Comparison of ENCODE assay signal across 8 cellular contexts in the genomic region with DNA sequence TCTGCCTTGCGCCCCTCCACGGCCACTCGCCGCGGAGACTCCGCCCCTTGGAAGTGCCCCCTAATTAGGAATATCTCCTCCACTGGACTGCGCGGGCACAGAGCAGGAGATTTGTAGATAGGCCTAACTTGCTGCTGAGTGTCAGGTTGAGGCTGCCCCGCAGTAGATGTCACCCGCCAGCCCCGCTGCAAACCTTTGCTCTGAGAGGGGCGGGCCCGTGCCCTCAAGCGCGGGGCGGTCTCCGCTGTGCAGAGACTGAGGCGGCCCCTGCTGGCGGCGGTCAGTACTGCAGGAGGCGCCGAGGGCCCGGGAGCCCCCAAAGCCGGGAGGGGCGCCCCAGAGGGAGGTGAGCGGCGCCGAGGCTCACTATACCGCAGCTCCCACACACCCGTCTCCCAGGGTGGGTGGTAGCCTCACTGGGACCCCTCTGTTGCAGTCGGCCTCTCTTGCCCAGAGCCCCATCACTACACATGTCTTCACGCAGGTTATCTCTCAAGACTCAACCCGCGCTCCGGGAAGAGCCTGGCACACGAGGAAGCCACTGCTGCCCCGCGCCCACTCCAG. TPM values are rescaled to one million over a fixed set of nuclear protein-coding genes. Genes with fewer than 3 reads are reported as not detected.
DNase-seq lines count a peak whose midpoint lies in the region; ATAC-seq, FAIRE-seq and TF ChIP-seq lines count a peak whose summit lies in the region.

No MANE protein-coding gene starts in this region.

- H2AFZ ChIP-seq in endothelial cell of umbilical vein (ENCODE audit: low read depth, low read length) = peak overlapping the region; percentile 83

- H3K36me3 ChIP-seq in endothelial cell of umbilical vein (ENCODE audit: control insufficient read depth in 2 of 2, extremely low read depth in 1 of 2, insufficient read depth in 2 of 2, low read length in 2 of 2) = no peaks in the 10 kb centered on the region

- POLR2A ChIA-PET in endothelial cell of umbilical vein (lab: Charles Lee) = no interaction called here

- no peaks in the 10 kb centered on the region for H3K79me2 ChIP-seq in endothelial cell of umbilical vein (ENCODE audit: control insufficient read depth, insufficient read depth, low read length)

- ATAC-seq in HG03196 (IDR thresholded peaks at IDR 0.05; ENCODE audit: unreplicated experiment) (peak; percentile 39), naive B cell (ENCODE audit: low read depth in 2 of 2) (peak; percentile 95)
- peak; percentile 91 for ATAC-seq in stimulated activated effector memory CD8-positive, alpha-beta T cell treated with anti-CD3 and anti-CD28 coated beads, Interleukin-12 subunit alpha, Interleukin-12 subunit beta, amount 100 ng/mL, for 72 hours

- H3K27me3 Mint-ChIP-seq in naive B cell = peaks cover 23 to 33% (median 27%) of the 10 kb centered on the region in 3 donors

- no peaks in the 10 kb centered on the region for H3K9me3 Mint-ChIP-seq in naive B cell
- no peaks in the 10 kb centered on the region for H3K9me3 Mint-ChIP-seq in stimulated activated effector memory CD8-positive, alpha-beta T cell treated with anti-CD3 and anti-CD28 coated beads, Interleukin-12 subunit alpha, Interleukin-12 subunit beta, amount 100 ng/mL, for 72 hours

- peaks cover 10 to 17% (median 14%) of the 10 kb centered on the region in 3 donors for H3K4me1 Mint-ChIP-seq in naive B cell
- peaks cover 36% of the 10 kb centered on the region for H3K4me1 Mint-ChIP-seq in stimulated activated effector memory CD8-positive, alpha-beta T cell treated with anti-CD3 and anti-CD28 coated beads, Interleukin-12 subunit alpha, Interleukin-12 subunit beta, amount 100 ng/mL, for 72 hours

- H3K9me1 ChIP-seq in endothelial cell of umbilical vein (replicated peaks; ENCODE audit: control insufficient read depth, extremely low read depth, insufficient read depth, low read length) = no peaks in the 10 kb centered on the region

- no peaks in the 10 kb centered on the region for H3K4me1 ChIP-seq in endothelial cell of umbilical vein (ENCODE audit: control insufficient read depth, extremely low read depth, insufficient read depth, low read length)

- no peak overlapping the region for H3K9ac ChIP-seq in endothelial cell of umbilical vein (replicated peaks; ENCODE audit: extremely low read depth, insufficient read depth, low read length)

- H4K20me1 ChIP-seq in endothelial cell of umbilical vein (replicated peaks; ENCODE audit: control insufficient read depth, extremely low read depth, insufficient read depth, low read length) = no peaks in the 10 kb centered on the region

- H3K27ac ChIP-seq in endothelial cell of umbilical vein (ENCODE audit: insufficient read depth, low read depth, low read length) = no peak overlapping the region

- peak overlapping the region; percentile 7 for H3K4me2 ChIP-seq in endothelial cell of umbilical vein (ENCODE audit: insufficient read depth, low read length)

- peak; percentile 5 for DNase-seq in DMS79 (lab: John Stamatoyannopoulos, UW)
- DNase-seq in DMS79 treated with DMSO at 0.1 percent for 48 hours (lab: John Stamatoyannopoulos, UW) = no peak
- DNase-seq in NOMO-1 treated with DMSO at 0.1 percent for 48 hours (lab: John Stamatoyannopoulos, UW; ENCODE audit: unreplicated experiment) = peak; percentile 48
- peak; percentile 65 for DNase-seq in activated CD8-positive, alpha-beta memory T cell treated with anti-CD3 and anti-CD28 coated beads, Interleukin-2, amount 50 U/mL, for 1 hour (ENCODE audit: extremely low read depth)
- peak; percentile 54 for DNase-seq in endothelial cell of umbilical vein (ENCODE audit: low read depth, low spot score)
- peak; percentile 88 for DNase-seq in naive B cell
- peak; percentile 98 to 99 for DNase-seq in stimulated activated effector memory CD8-positive, alpha-beta T cell treated with anti-CD3 and anti-CD28 coated beads, Interleukin-12 subunit alpha, Interleukin-12 subunit beta, amount 100 ng/mL, for 72 hours (ENCODE audit: low spot score in 2 of 2)

- TF ChIP-seq CTCF in endothelial cell of umbilical vein (IDR thresholded peaks at IDR 0.05; ENCODE audit: extremely low read depth in 1 of 2, insufficient read depth in 1 of 2, low read depth in 1 of 2, low read length in 2 of 2) = peak; percentile 92 to 93

- BruUV-seq in endothelial cell of umbilical vein (replicated peaks; lab: Mats Ljungman, UMichigan) = no TSS peak

- H3K36me3 Mint-ChIP-seq in naive B cell = no peaks in the 10 kb centered on the region
- peaks cover 7% of the 10 kb centered on the region for H3K36me3 Mint-ChIP-seq in stimulated activated effector memory CD8-positive, alpha-beta T cell treated with anti-CD3 and anti-CD28 coated beads, Interleukin-12 subunit alpha, Interleukin-12 subunit beta, amount 100 ng/mL, for 72 hours

- H3K4me3 ChIP-seq in endothelial cell of umbilical vein (replicated peaks in 1 of 3; ENCODE audit: insufficient read depth in 1 of 3, low read depth in 1 of 3, low read length in 3 of 3) = peak overlapping the region in 1 of 3 experiments; percentile 20

- no peaks in the 10 kb centered on the region for H3K9me3 ChIP-seq in endothelial cell of umbilical vein (replicated peaks; ENCODE audit: control insufficient read depth, insufficient read depth, low read length)

- CTCF ChIA-PET in endothelial cell of umbilical vein (lab: Charles Lee) = interaction anchor here (1.1 to 11.6 kb wide), 9 partner anchors 12 to 515 kb away, joined by 3 to 451 read pairs (median 10); no protein-coding TSS in a partner anchor

- intact Hi-C loops in endothelial cell of umbilical vein (cut with micrococcal nuclease) = loop anchor here (2.0 to 10.0 kb wide), 4 partner anchors 151 to 369 kb away; a partner anchor contains a TSS

- peak; percentile 55 for FAIRE-seq in endothelial cell of umbilical vein (lab: Jason Lieb, UNC)

- dilution Hi-C loops in endothelial cell of umbilical vein (cut with MboI; ENCODE audit: extremely low pct_ligation_motif_present, low sequenced_read_pairs) = no loop called here

- peaks cover 2 to 3% of the 10 kb centered on the region in 2 experiments for H3K27me3 ChIP-seq in endothelial cell of umbilical vein (ENCODE audit: control insufficient read depth in 2 of 2, insufficient read depth in 2 of 2, low read length in 2 of 2)

- TF ChIP-seq POLR2A in endothelial cell of umbilical vein (IDR thresholded peaks at IDR 0.05; ENCODE audit: low read depth, low read length) = no peak

- H3K27ac Mint-ChIP-seq in naive B cell = no peak overlapping the region
- no peak overlapping the region for H3K27ac Mint-ChIP-seq in stimulated activated effector memory CD8-positive, alpha-beta T cell treated with anti-CD3 and anti-CD28 coated beads, Interleukin-12 subunit alpha, Interleukin-12 subunit beta, amount 100 ng/mL, for 72 hours

- H3K4me3 Mint-ChIP-seq in naive B cell = peak overlapping the region in 7 of 8 donors; percentile 58 to 87 (median 77)
- H3K4me3 Mint-ChIP-seq in stimulated activated effector memory CD8-positive, alpha-beta T cell treated with anti-CD3 and anti-CD28 coated beads, Interleukin-12 subunit alpha, Interleukin-12 subunit beta, amount 100 ng/mL, for 72 hours = peak overlapping the region; percentile 59

TF ChIP-seq in endothelial cell of umbilical vein, 7 proteins besides CTCF, POLR2A, EP300 and RAD21:
- TF ChIP-seq JUN (IDR thresholded peaks at IDR 0.05; ENCODE audit: borderline replicate concordance, insufficient read depth, insufficient read length, low read depth) = no peak
- TF ChIP-seq FOS (IDR thresholded peaks at IDR 0.05; ENCODE audit: borderline replicate concordance, insufficient read depth, low read length) = no peak
- TF ChIP-seq, protein P1, sequence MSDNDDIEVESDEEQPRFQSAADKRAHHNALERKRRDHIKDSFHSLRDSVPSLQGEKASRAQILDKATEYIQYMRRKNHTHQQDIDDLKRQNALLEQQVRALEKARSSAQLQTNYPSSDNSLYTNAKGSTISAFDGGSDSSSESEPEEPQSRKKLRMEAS (IDR thresholded peaks at IDR 0.05; ENCODE audit: insufficient read depth, insufficient read length) = no peak
- no peak for TF ChIP-seq POLR2AphosphoS5 (IDR thresholded peaks at IDR 0.05; ENCODE audit: insufficient read depth, low read depth, low read length)
- no peak for TF ChIP-seq MYC (IDR thresholded peaks at IDR 0.05; ENCODE audit: low read depth, low read length)
- TF ChIP-seq EZH2 (IDR thresholded peaks at IDR 0.05; ENCODE audit: borderline replicate concordance, low read depth, low read length, severe bottlenecking) = no peak
- no peak for TF ChIP-seq GATA2 (IDR thresholded peaks at IDR 0.05; ENCODE audit: insufficient read depth, insufficient read length, low read depth, low read length)

RNA-seq across cellular contexts. Expression of a gene that starts 2.9 kb away (rescaled TPM):
- not detected in 2 replicates for total RNA-seq in endothelial cell of umbilical vein
- polyA plus RNA-seq in endothelial cell of umbilical vein = 0.08 TPM in 1 of 2 replicates, not detected in the other
- polyA plus RNA-seq in endothelial cell of umbilical vein (2011; cell fraction: cytosol; rRNA removed) = 0.04 and 0.06 TPM in 2 replicates
- polyA plus RNA-seq in endothelial cell of umbilical vein (2011; cell fraction: nucleus; rRNA removed) = not detected in 2 replicates
- polyA plus RNA-seq in endothelial cell of umbilical vein (2012) = not detected in 2 replicates
- polyA minus RNA-seq in endothelial cell of umbilical vein = not detected in 2 replicates
- polyA minus RNA-seq in endothelial cell of umbilical vein (2011; cell fraction: cytosol; rRNA and poly(A)+ RNA removed) = not detected
- polyA minus RNA-seq in endothelial cell of umbilical vein (2011; cell fraction: nucleus; rRNA and poly(A)+ RNA removed) = not detected in 2 replicates
- under 1 TPM in 1 of 6 donors, not detected in 5; 0.28 TPM for polyA plus RNA-seq in naive B cell (ENCODE audit: low read depth in 6 of 6)

RNA-seq across cellular contexts. Expression of a gene that starts 28.5 kb away (rescaled TPM):
- total RNA-seq in endothelial cell of umbilical vein = 24.7 and 29.0 TPM in 2 replicates
- polyA plus RNA-seq in endothelial cell of umbilical vein = 18.0 and 24.0 TPM in 2 replicates
- 11.9 and 19.8 TPM in 2 replicates for polyA plus RNA-seq in endothelial cell of umbilical vein (2011; cell fraction: cytosol; rRNA removed)
- polyA plus RNA-seq in endothelial cell of umbilical vein (2011; cell fraction: nucleus; rRNA removed) = 31.6 and 44.1 TPM in 2 replicates
- polyA plus RNA-seq in endothelial cell of umbilical vein (2012) = 14.6 and 18.7 TPM in 2 replicates
- polyA minus RNA-seq in endothelial cell of umbilical vein = 9.5 and 11.3 TPM in 2 replicates
- polyA minus RNA-seq in endothelial cell of umbilical vein (2011; cell fraction: cytosol; rRNA and poly(A)+ RNA removed) = 1.6 TPM
- polyA minus RNA-seq in endothelial cell of umbilical vein (2011; cell fraction: nucleus; rRNA and poly(A)+ RNA removed) = 11.0 and 22.2 TPM in 2 replicates
- 10 to 100 TPM; 20.8 to 45.9 (median 28.5) TPM for polyA plus RNA-seq in naive B cell (ENCODE audit: low read depth in 6 of 6)

Comparison
In these comparisons a context has a peak if more than half of its experiments do, and no peak if none do; other contexts are left out.
1. ATAC-seq: peak in every context shown above with its lines; median percentile 95 in naive B cell; 91 in stimulated activated effector memory CD8-positive, alpha-beta T cell treated with anti-CD3 and anti-CD28 coated beads, Interleukin-12 subunit alpha, Interleukin-12 subunit beta, amount 100 ng/mL, for 72 hours; 39 in HG03196.